Comparison of ENCODE assay signal across 27 cellular contexts in the genomic region with DNA sequence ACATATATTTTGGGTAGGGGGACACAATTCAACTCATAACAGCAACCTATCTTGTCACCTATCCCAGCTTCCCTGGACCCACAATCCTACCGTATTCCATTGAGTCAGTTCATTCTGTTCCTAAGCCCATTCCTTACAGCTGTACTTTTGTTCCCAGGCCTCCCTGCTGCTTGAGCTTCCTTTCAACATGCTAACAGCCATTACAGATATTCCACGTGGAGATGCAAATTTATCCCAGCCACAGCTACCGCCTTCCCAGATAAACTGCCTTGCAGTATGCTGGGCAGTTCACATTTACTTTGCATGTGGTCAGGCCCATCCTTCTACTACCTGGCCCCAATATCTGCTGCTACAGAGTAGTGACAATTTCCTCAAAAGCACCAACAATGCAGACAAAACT. TPM values are rescaled to one million over a fixed set of nuclear protein-coding genes. Genes with fewer than 3 reads are reported as not detected.
DNase-seq lines count a peak whose midpoint lies in the region; ATAC-seq and TF ChIP-seq lines count a peak whose summit lies in the region.
"Had no signal": no experiment of that assay in that cellular context is flagged by ENCODE, and none has a peak within 500 bp of the region (broad histone marks: within the 10 kb centered on the region; RNA-seq: fewer than 3 reads in every experiment).

No MANE protein-coding gene starts in this region.

- H3K36me3 ChIP-seq in HUES48 (ENCODE audit: control insufficient read depth, insufficient read depth, low read length) (peaks cover 4% of the 10 kb centered on the region; the same call in 1 of the 2 replicates), neural progenitor cell (no peaks in the 10 kb centered on the region)
- H3K36me3 ChIP-seq: HAP-1 had no signal

- no TSS peak for BruUV-seq in Calu3 (replicated peaks; lab: Mats Ljungman, UMichigan)

- ATAC-seq in GM19351 (IDR thresholded peaks at IDR 0.05; ENCODE audit: unreplicated experiment) (no peak), HG02840 (IDR thresholded peaks at IDR 0.05; ENCODE audit: low FRiP score, unreplicated experiment) (no peak)
- ATAC-seq: body of pancreas, mucosa of descending colon, psoas muscle, Right ventricle myocardium inferior had no signal

- H3K79me2 ChIP-seq in neural progenitor cell (ENCODE audit: low read depth), result no peaks in the 10 kb centered on the region

- CTCF ChIA-PET in Calu3 (lab: Charles Lee), result interaction anchor here (0.6 to 1.7 kb wide), 2 partner anchors 11 to 23 kb away, joined by 5 to 8 read pairs; partner anchors contain the start of gene RIGI

- H3K4me1 Mint-ChIP-seq in Calu3 (ENCODE audit: low read depth, unreplicated experiment), result peaks cover 16% of the 10 kb centered on the region
- peaks cover 8% of the 10 kb centered on the region for H3K4me1 Mint-ChIP-seq in neural progenitor cell
- H3K4me1 Mint-ChIP-seq in endothelial cell (ENCODE audit: unreplicated experiment), result no peaks in the 10 kb centered on the region
- H3K4me1 Mint-ChIP-seq: neural crest cell had no signal

- H3K27me3 ChIP-seq in HUES48 (ENCODE audit: control insufficient read depth, insufficient read depth, low read length) (no peaks in the 10 kb centered on the region), neural progenitor cell (no peaks in the 10 kb centered on the region)
- H3K27me3 ChIP-seq: body of pancreas had no signal

- H3K27me3 Mint-ChIP-seq in Calu3 (ENCODE audit: unreplicated experiment) (no peaks in the 10 kb centered on the region), neural progenitor cell (ENCODE audit: insufficient read depth, low read depth) (peaks cover 2% of the 10 kb centered on the region), endothelial cell (ENCODE audit: unreplicated experiment) (no peaks in the 10 kb centered on the region)
- H3K27me3 Mint-ChIP-seq: CD8-positive, alpha-beta memory T cell; type B pancreatic cell had no signal

- no peak overlapping the region for H3K4me3 Mint-ChIP-seq in Calu3 (ENCODE audit: low read depth, unreplicated experiment)
- H3K4me3 Mint-ChIP-seq in neural progenitor cell, result no peak overlapping the region
- no peak overlapping the region for H3K4me3 Mint-ChIP-seq in endothelial cell (ENCODE audit: unreplicated experiment)
- H3K4me3 Mint-ChIP-seq: neural crest cell, type B pancreatic cell had no signal

- peaks cover 4% of the 10 kb centered on the region for H3F3A ChIP-seq in neural progenitor cell (ENCODE audit: low read depth)

- H3K27ac Mint-ChIP-seq in Calu3 (ENCODE audit: unreplicated experiment) (peak overlapping the region; percentile 63), neural progenitor cell (peak overlapping the region; percentile 27), endothelial cell (ENCODE audit: unreplicated experiment) (no peak overlapping the region)
- H3K27ac Mint-ChIP-seq: type B pancreatic cell had no signal

- H3K9me3 ChIP-seq in HUES48 (ENCODE audit: control insufficient read depth, insufficient read depth, low read length) (no peaks in the 10 kb centered on the region), neural progenitor cell (ENCODE audit: low read depth) (no peaks in the 10 kb centered on the region)
- H3K9me3 ChIP-seq: body of pancreas, HAP-1, mucosa of descending colon, psoas muscle had no signal

- H3K27ac ChIP-seq in HUES48 (ENCODE audit: low read depth, low read length) (peak overlapping the region; percentile 32), neural progenitor cell (no peak overlapping the region)
- H3K27ac ChIP-seq: body of pancreas, psoas muscle, skin epidermis had no signal

- DNase-seq in Calu3 (no peak), choroid plexus epithelial cell (ENCODE audit: low read depth) (peak; percentile 23), neural progenitor cell (ENCODE audit: low spot score) (peak; percentile 29), endothelial cell (ENCODE audit: low spot score) (no peak), CD1c-positive myeloid dendritic cell (ENCODE audit: extremely low spot score) (no peak)
- DNase-seq: activated CD4-positive, alpha-beta T cell treated with anti-CD3 and anti-CD28 coated beads, Interleukin-2, amount 50 U/mL, for 4 hours; activated CD4-positive, CD25-positive, alpha-beta regulatory T cell; body of pancreas; CD8-positive, alpha-beta memory T cell; effector CD8-positive, alpha-beta T cell; Kasumi-1; kidney; mucosa of descending colon; NCI-H1048; NCI-H1930; NCI-H774; psoas muscle; stimulated activated CD4-positive, alpha-beta T cell treated with anti-CD3 and anti-CD28 coated beads, Interleukin-1b, Interleukin-23, amount 100 ng/mL, for 48 hours; T1000 had no signal

- H3K9me3 Mint-ChIP-seq in Calu3 (ENCODE audit: low read depth, unreplicated experiment) (peaks cover 6% of the 10 kb centered on the region), neural progenitor cell (no peaks in the 10 kb centered on the region), endothelial cell (ENCODE audit: unreplicated experiment) (no peaks in the 10 kb centered on the region)
- H3K9me3 Mint-ChIP-seq: CD8-positive, alpha-beta memory T cell; neural crest cell had no signal

- H3K4me3 ChIP-seq in HUES48 (ENCODE audit: low read depth, low read length), result no peak overlapping the region
- no peak overlapping the region for H3K4me3 ChIP-seq in choroid plexus epithelial cell (ENCODE audit: low read depth, low read length)
- H3K4me3 ChIP-seq in neural progenitor cell, result no peak overlapping the region
- H3K4me3 ChIP-seq: body of pancreas, HAP-1, mucosa of descending colon, psoas muscle, skin epidermis had no signal

- peaks cover 8% of the 10 kb centered on the region; the same call in 1 of the 2 replicates for H3K4me1 ChIP-seq in HUES48 (ENCODE audit: control insufficient read depth, insufficient read depth, low read length)
- no peaks in the 10 kb centered on the region for H3K4me1 ChIP-seq in neural progenitor cell
- H3K4me1 ChIP-seq: body of pancreas, HAP-1, psoas muscle had no signal

- peaks cover 16% of the 10 kb centered on the region for H3K36me3 Mint-ChIP-seq in Calu3 (ENCODE audit: insufficient read depth, unreplicated experiment)
- H3K36me3 Mint-ChIP-seq in neural progenitor cell, result peaks cover 4% of the 10 kb centered on the region
- peaks cover 17% of the 10 kb centered on the region for H3K36me3 Mint-ChIP-seq in endothelial cell (ENCODE audit: low read depth, unreplicated experiment)

- H2AFZ ChIP-seq in neural progenitor cell (replicated peaks), result no peak overlapping the region

- H4K20me1 ChIP-seq in neural progenitor cell (ENCODE audit: low read depth), result no peaks in the 10 kb centered on the region

- H3K9ac ChIP-seq in HUES48 (ENCODE audit: low read depth, low read length) (no peak overlapping the region), neural progenitor cell (no peak overlapping the region)

- intact Hi-C loops in Calu3 (cut with micrococcal nuclease; ENCODE audit: unreplicated experiment), result no loop called here

- TF ChIP-seq CTCF in Calu3 (IDR thresholded peaks at IDR 0.05; ENCODE audit: unreplicated experiment), result no peak
- TF ChIP-seq CTCF in choroid plexus epithelial cell (conservative IDR thresholded peaks at IDR 0.05; ENCODE audit: low read depth, low read length), result no peak
- TF ChIP-seq CTCF in neural progenitor cell (IDR thresholded peaks at IDR 0.05), result no peak
- TF ChIP-seq CTCF in endothelial cell (IDR thresholded peaks at IDR 0.05; ENCODE audit: unreplicated experiment), result no peak

- H3K4me2 ChIP-seq in neural progenitor cell, result peak overlapping the region; percentile 6

RNA-seq across cellular contexts. Expression of gene RIGI, which starts 23.0 kb away (rescaled TPM):
- total RNA-seq in Calu3 (2022) (24.8 and 49.0 TPM in 2 replicates), neural progenitor cell (ENCODE audit: low replicate concordance) (5.7 and 9.9 TPM in 2 replicates), endothelial cell (ENCODE audit: unreplicated experiment) (8.4 TPM)

RNA-seq across cellular contexts. Expression of gene SMIM27, which starts 49.1 kb away (rescaled TPM):
- total RNA-seq in Calu3 (2022), result 4.1 and 4.4 TPM in 2 replicates
- 6.4 and 9.7 TPM in 2 replicates for total RNA-seq in neural progenitor cell (ENCODE audit: low replicate concordance)
- total RNA-seq in endothelial cell (ENCODE audit: unreplicated experiment), result 8.0 TPM

RNA-seq across cellular contexts. Expression of gene TOPORS, which starts 49.4 kb away (rescaled TPM):
- total RNA-seq in Calu3 (2022) (13.8 TPM in 2 replicates), neural progenitor cell (ENCODE audit: low replicate concordance) (33.9 and 51.3 TPM in 2 replicates), endothelial cell (ENCODE audit: unreplicated experiment) (20.7 TPM)

Comparison
In these comparisons a context has a peak if more than half of its experiments do, and no peak if none do; other contexts are left out.
1. DNase-seq: peak in choroid plexus epithelial cell (single experiment) and neural progenitor cell (single experiment); none in Calu3 (single experiment), endothelial cell (single experiment) and CD1c-positive myeloid dendritic cell (single experiment).